8 cellular contexts compared by ENCODE assay signal in the genomic region with DNA sequence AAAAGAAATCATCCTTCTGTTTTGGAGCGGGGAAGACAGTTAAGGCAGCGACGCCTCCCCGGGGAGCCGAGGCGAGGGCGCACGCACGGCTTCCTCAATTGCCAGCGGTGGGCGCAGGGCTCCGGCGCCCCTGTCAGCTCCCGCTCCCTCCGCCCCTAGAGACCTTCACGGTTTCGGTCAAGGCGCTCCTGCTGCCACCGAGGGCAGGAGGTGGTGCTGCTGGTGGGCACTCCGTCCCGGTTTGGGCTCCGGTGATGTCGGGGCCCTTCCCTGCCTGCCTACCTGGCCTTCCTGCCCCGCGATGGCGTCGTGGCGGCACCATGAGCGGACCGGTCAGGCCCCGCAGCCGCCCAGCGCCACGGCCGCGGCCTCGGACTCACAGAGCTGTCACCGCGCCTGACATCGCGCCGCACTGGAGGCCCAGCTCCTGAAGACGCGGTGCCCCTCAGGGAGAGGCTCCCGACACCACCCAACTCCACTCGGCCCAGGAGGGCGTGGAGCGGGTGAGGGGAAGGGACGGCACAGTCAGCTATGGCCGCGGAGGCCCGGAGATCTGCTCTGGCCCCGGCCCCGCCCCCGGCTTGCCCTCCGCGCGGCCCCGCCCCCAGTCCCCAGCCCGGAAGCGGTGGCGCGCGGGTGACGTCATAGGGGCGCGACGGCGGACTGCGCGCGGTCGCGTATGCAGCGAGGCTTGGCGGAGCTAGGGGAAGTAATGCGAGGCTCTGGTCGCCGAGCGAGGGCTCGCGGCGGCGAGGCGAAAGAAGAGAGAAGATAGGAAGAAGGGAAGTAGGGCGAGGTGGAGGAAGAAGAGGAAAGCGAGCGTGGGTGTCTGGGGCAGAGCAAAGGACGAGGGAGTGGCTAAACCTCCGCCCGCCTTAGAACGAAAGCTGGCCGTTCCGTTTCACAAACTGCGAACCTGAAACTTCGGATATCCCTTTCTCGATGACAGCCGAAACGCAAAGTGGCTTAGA. TPM values are rescaled to one million over a fixed set of nuclear protein-coding genes. Genes with fewer than 3 reads are reported as not detected.
DNase-seq lines count a peak whose midpoint lies in the region; ATAC-seq, FAIRE-seq and TF ChIP-seq lines count a peak whose summit lies in the region.

A gene with protein sequence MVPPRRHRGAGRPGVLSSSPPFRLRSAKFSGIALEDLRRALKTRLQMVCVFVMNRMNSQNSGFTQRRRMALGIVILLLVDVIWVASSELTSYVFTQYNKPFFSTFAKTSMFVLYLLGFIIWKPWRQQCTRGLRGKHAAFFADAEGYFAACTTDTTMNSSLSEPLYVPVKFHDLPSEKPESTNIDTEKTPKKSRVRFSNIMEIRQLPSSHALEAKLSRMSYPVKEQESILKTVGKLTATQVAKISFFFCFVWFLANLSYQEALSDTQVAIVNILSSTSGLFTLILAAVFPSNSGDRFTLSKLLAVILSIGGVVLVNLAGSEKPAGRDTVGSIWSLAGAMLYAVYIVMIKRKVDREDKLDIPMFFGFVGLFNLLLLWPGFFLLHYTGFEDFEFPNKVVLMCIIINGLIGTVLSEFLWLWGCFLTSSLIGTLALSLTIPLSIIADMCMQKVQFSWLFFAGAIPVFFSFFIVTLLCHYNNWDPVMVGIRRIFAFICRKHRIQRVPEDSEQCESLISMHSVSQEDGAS (minus strand): TSS at position 555 of the 971 bp plus-strand sequence. CDS start 233 bp downstream, at position 322.

- no peaks in the 10 kb centered on the region for H3K4me1 ChIP-seq in parathyroid adenoma
- H3K4me1 ChIP-seq in tibial artery: peaks cover 0 to 42% (median 16%) of the 10 kb centered on the region in 4 donors

- H3K27me3 ChIP-seq in parathyroid adenoma (ENCODE audit: control insufficient read depth, insufficient read depth, low read length): no peaks in the 10 kb centered on the region
- no peaks in the 10 kb centered on the region for H3K27me3 ChIP-seq in tibial artery

- ATAC-seq in HG02798 (IDR thresholded peaks at IDR 0.05; ENCODE audit: poor library complexity, unreplicated experiment) (peak; percentile 93), Right ventricle myocardium inferior (peak; percentile 99)

- H3K4me3 ChIP-seq in parathyroid adenoma (ENCODE audit: low read depth, low read length) (peak within 1 kb of the TSS; percentile 70), tibial artery (peak within 1 kb of the TSS; percentile 63 to 72)

- H3K36me3 ChIP-seq in parathyroid adenoma (ENCODE audit: control insufficient read depth, insufficient read depth, low read length) (no peaks in the 10 kb centered on the region), tibial artery (peaks cover 5 to 8% (median 7%) of the 10 kb centered on the region in 3 donors)

- H3K27ac ChIP-seq in parathyroid adenoma: peak within 1 kb of the TSS; percentile 91
- H3K27ac ChIP-seq in tibial artery: peak within 1 kb of the TSS; percentile 90 to 94

- H3K9me3 ChIP-seq in parathyroid adenoma (ENCODE audit: control insufficient read depth, low read length) (no peaks in the 10 kb centered on the region), tibial artery (no peaks in the 10 kb centered on the region)

- DNase-seq in GM12891 (ENCODE audit: insufficient read length, low spot score) (peak; percentile 66), NCI-H1417 treated with DMSO at 0.1 percent for 48 hours (lab: John Stamatoyannopoulos, UW) (peak; percentile 54), SW 1271 (lab: John Stamatoyannopoulos, UW) (peak; percentile 73 to 91), Right ventricle myocardium inferior (ENCODE audit: missing footprints) (peak; percentile 96), tibial artery (peak; percentile 88 to 95)
- peak; percentile 84 for DNase-seq in activated naive CD8-positive, alpha-beta T cell treated with anti-CD3 and anti-CD28 coated beads, Interleukin-2, amount 50 U/mL, for 16 hours (ENCODE audit: low read depth, low spot score)

- H2AFZ ChIP-seq in parathyroid adenoma: peak within 1 kb of the TSS; percentile 89

- H3K4me2 ChIP-seq in parathyroid adenoma (ENCODE audit: low read length): peak within 1 kb of the TSS; percentile 82

- peak within 1 kb of the TSS; percentile 69 for H3K9ac ChIP-seq in parathyroid adenoma

- peaks cover 6% of the 10 kb centered on the region for H3K79me2 ChIP-seq in parathyroid adenoma

- peak; percentile 77 for TF ChIP-seq POLR2A in GM12891 (IDR thresholded peaks at IDR 0.05; ENCODE audit: low read depth, low read length)

- intact Hi-C loops in Right ventricle myocardium inferior (cut with DNase I) (loop anchor here (1.0 to 10.0 kb wide), 3 partner anchors 62 to 188 kb away; a partner anchor contains a TSS), tibial artery (cut with DNase I; ENCODE audit: low total_unique reads) (loop anchor here (2.0 kb wide), 1 partner anchor 132 kb away; no protein-coding TSS in a partner anchor)

- peak; percentile 97 for FAIRE-seq in GM12891 (lab: Jason Lieb, UNC)

- no peak for TF ChIP-seq CTCF in parathyroid adenoma (IDR thresholded peaks at IDR 0.05)
- no peak for TF ChIP-seq CTCF in tibial artery (IDR thresholded peaks at IDR 0.05)

TF ChIP-seq in GM12891, 5 proteins besides CTCF, POLR2A, EP300 and RAD21:
- TF ChIP-seq POLR2AphosphoS5 (IDR thresholded peaks at IDR 0.05; ENCODE audit: low read depth, low read length) (peak; percentile 66), SPI1 (IDR thresholded peaks at IDR 0.05; ENCODE audit: low read depth, low read length) (peak; percentile 55), PAX5 (IDR thresholded peaks at IDR 0.05; ENCODE audit: insufficient read depth, low read length, severe bottlenecking) (peak; percentile 95), TAF1 (IDR thresholded peaks at IDR 0.05; ENCODE audit: low read depth, low read length) (no peak; the same call in 1 of the 2 replicates), POU2F2 (IDR thresholded peaks at IDR 0.05; ENCODE audit: low read depth, low read length) (peak; percentile 69; the same call in 1 of the 2 replicates)

RNA-seq across cellular contexts. Expression of the gene that starts here (rescaled TPM):
- polyA plus RNA-seq in GM12891 (2012; ENCODE audit: low read depth, missing spikeins): 6.7 TPM
- total RNA-seq in Right ventricle myocardium inferior: 54.0 TPM

Comparison
In these comparisons a context has a peak if more than half of its experiments do, and no peak if none do; other contexts are left out.
1. Peak in every context shown above with its lines: DNase-seq, ATAC-seq, H3K4me3 ChIP-seq and H3K27ac ChIP-seq.